ENCODE assay signal across 9 cellular contexts in the genomic region with DNA sequence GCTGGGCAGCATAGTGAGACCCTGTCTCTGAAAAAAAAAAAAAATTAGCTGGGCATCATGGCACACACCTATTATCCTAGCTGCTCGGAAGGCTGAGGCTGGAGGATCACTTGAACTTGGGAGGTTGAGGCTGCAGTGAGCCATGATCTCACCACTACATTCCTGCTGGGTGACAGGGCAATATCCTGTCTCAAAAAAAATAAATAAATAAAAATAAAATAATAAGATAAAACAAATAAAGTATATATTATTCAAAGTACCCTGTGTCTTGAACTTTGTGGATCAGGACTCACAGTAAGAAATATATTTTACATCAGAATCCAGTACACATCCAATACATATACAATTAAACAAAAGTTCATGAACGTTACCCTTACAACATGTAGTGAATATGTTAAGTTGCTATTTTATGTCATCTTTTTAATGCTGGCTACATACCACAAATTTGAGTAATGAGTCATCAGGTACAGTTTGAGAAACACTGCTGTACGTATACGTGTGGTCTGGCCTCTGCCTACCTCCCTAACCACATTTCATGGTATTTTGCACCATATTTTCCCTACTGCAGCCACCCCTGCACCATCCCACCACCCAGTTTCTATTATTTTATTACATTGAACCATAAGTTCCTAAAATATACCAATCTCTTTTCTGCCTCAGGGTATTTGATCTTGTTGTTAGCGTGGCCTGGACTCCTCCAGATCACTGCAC. TPM values are rescaled to one million over a fixed set of nuclear protein-coding genes. Genes with fewer than 3 reads are reported as not detected.
A peak's percentile ranks its signal among the peaks of the same experiment; 100 is the strongest.
DNase-seq lines count a peak whose midpoint lies in the region; TF ChIP-seq lines count a peak whose summit lies in the region.
"Had no signal": no experiment of that assay in that cellular context is flagged by ENCODE, and none has a peak within 500 bp of the region (broad histone marks: within the 10 kb centered on the region; RNA-seq: fewer than 3 reads in every experiment).

No MANE protein-coding gene starts in this region.

- H3K27me3 Mint-ChIP-seq in H9 (ENCODE audit: low read depth), result no peaks in the 10 kb centered on the region

- no peak overlapping the region for H2BK12ac ChIP-seq in H9 (ENCODE audit: insufficient read length, low read depth, low read length)

- no peak overlapping the region for H3K4me3 Mint-ChIP-seq in H9

- no peak overlapping the region for H2AK5ac ChIP-seq in H9 (ENCODE audit: insufficient read length, low read length)

- peak; percentile 29 for DNase-seq in stimulated activated naive CD4-positive, alpha-beta T cell treated with Interleukin-2 at 50 U/mL for 16 hours (lab: John Stamatoyannopoulos, UW)
- DNase-seq in stimulated activated naive CD4-positive, alpha-beta T cell (lab: John Stamatoyannopoulos, UW), result no peak
- DNase-seq in HS-5 (ENCODE audit: low read depth) (peak; percentile 86), astrocyte of the hippocampus (ENCODE audit: low read depth, low spot score) (peak; percentile 82), NCI-H187 treated with DMSO at 0.1 percent for 48 hours (lab: John Stamatoyannopoulos, UW) (no peak), stomach (no peak), H9 (no peak), Peyer's patch (no peak)
- DNase-seq: ovary had no signal

- H3K4me3 ChIP-seq in stomach (no peak overlapping the region), Peyer's patch (no peak overlapping the region)
- H3K4me3 ChIP-seq: ovary had no signal

- TF ChIP-seq CTCF in stomach (IDR thresholded peaks at IDR 0.05) (no peak), H9 (conservative IDR thresholded peaks at IDR 0.05) (no peak), Peyer's patch (IDR thresholded peaks at IDR 0.05) (no peak)

- H3K4me2 ChIP-seq in H9 (ENCODE audit: insufficient read depth, insufficient read length, low read length), result no peak overlapping the region

- no peak overlapping the region for H2BK5ac ChIP-seq in H9 (ENCODE audit: insufficient read length, low read length)

- H4K8ac ChIP-seq in H9 (replicated peaks; ENCODE audit: insufficient read length, low read depth, low read length), result no peak overlapping the region

- H3T11ph ChIP-seq in H9 (ENCODE audit: low read length), result no peak overlapping the region

- 73 to 93% (median 83%) methylated on average over 5 of the region's 5 CpGs for WGBS in stomach, 5 donors
- WGBS in H9 (ENCODE audit: extremely low coverage, insufficient read length, low lambda C conversion rate), result no CpG with 5 or more reads among the region's 5 CpGs

- no peaks in the 10 kb centered on the region for H3K79me1 ChIP-seq in H9 (ENCODE audit: insufficient read depth, low read depth, low read length, poor library complexity, severe bottlenecking)

- H3K27ac Mint-ChIP-seq in H9, result no peak overlapping the region

- H3K79me2 ChIP-seq in H9 (ENCODE audit: insufficient read depth, low read length), result peaks cover 2% of the 10 kb centered on the region; the same call in 1 of the 2 replicates

- H4K5ac ChIP-seq in H9 (ENCODE audit: insufficient read length, low read depth, low read length), result no peak overlapping the region

- no peak overlapping the region for H3K27ac ChIP-seq in stomach
- H3K27ac ChIP-seq in H9 (ENCODE audit: insufficient read length, low read depth, low read length), result no peak overlapping the region
- no peak overlapping the region for H3K27ac ChIP-seq in Peyer's patch
- H3K27ac ChIP-seq: ovary had no signal

- no peak overlapping the region for H2AFZ ChIP-seq in H9 (ENCODE audit: low read length)

- no peaks in the 10 kb centered on the region for H3K4me1 Mint-ChIP-seq in H9

- H2BK120ac ChIP-seq in H9 (ENCODE audit: low read depth, low read length, poor library complexity, severe bottlenecking), result no peak overlapping the region

- peaks cover 0 to 3% (median 0%) of the 10 kb centered on the region in 3 experiments; a peak in 3 of 7 replicates for H3K36me3 Mint-ChIP-seq in H9 (ENCODE audit: insufficient read depth in 1 of 3, low read depth in 3 of 3)

- H3K23me2 ChIP-seq in H9 (ENCODE audit: insufficient read length, low read depth, low read length, poor library complexity, severe bottlenecking), result no peaks in the 10 kb centered on the region

- no peak for TF ChIP-seq EP300 in stomach (IDR thresholded peaks at IDR 0.05)

- H3K23ac ChIP-seq in H9 (ENCODE audit: insufficient read length, low read depth, low read length), result no peak overlapping the region

- intact Hi-C loops in stomach (cut with DNase I; ENCODE audit: low total_unique reads), result no loop called here

- no peak overlapping the region for H3K18ac ChIP-seq in H9 (ENCODE audit: insufficient read length, low read depth, low read length)

- H3K27me3 ChIP-seq in stomach (no peaks in the 10 kb centered on the region), H9 (ENCODE audit: insufficient read depth, low read length) (no peaks in the 10 kb centered on the region), Peyer's patch (no peaks in the 10 kb centered on the region)
- H3K27me3 ChIP-seq: ovary had no signal

- H3K9me3 Mint-ChIP-seq in H9, result peaks cover 0 to 4% of the 10 kb centered on the region in 2 experiments; a peak in 2 of 5 replicates

- H4K20me1 ChIP-seq in H9 (ENCODE audit: control insufficient read depth, insufficient read depth, insufficient read length), result no peaks in the 10 kb centered on the region

- no peak overlapping the region for H2BK20ac ChIP-seq in H9 (ENCODE audit: low read depth, low read length, poor library complexity, severe bottlenecking)

- no peak for TF ChIP-seq POLR2A in stomach (IDR thresholded peaks at IDR 0.05)
- no peak for TF ChIP-seq POLR2A in Peyer's patch (IDR thresholded peaks at IDR 0.05)

- no peak overlapping the region for H2BK15ac ChIP-seq in H9 (ENCODE audit: low read depth, low read length)

- H3K9me3 ChIP-seq in stomach (no peaks in the 10 kb centered on the region), H9 (ENCODE audit: control insufficient read depth, low read depth, low read length) (no peaks in the 10 kb centered on the region), Peyer's patch (no peaks in the 10 kb centered on the region)
- H3K9me3 ChIP-seq: ovary had no signal

- no peak overlapping the region for H3K14ac ChIP-seq in H9 (ENCODE audit: insufficient read depth, low read length)

- H3K4me1 ChIP-seq in stomach (peaks cover 5 to 13% (median 10%) of the 10 kb centered on the region in 4 donors), H9 (ENCODE audit: insufficient read depth, low read length) (no peaks in the 10 kb centered on the region), Peyer's patch (peaks cover 0 to 11% (median 0%) of the 10 kb centered on the region in 4 donors)

- H3K56ac ChIP-seq in H9 (ENCODE audit: insufficient read length, low read depth, low read length), result no peak overlapping the region

- H3K36me3 ChIP-seq in stomach (no peaks in the 10 kb centered on the region), Peyer's patch (no peaks in the 10 kb centered on the region)
- H3K36me3 ChIP-seq: ovary had no signal

- H4K91ac ChIP-seq in H9 (ENCODE audit: insufficient read length, low read depth, low read length), result no peak overlapping the region

- H3K9ac ChIP-seq in H9 (ENCODE audit: extremely low read depth, insufficient read length, low read length), result no peak overlapping the region

- H3K4ac ChIP-seq in H9 (ENCODE audit: low read depth, low read length), result no peak overlapping the region

RNA-seq across cellular contexts. Expression of gene NME7, which starts 4.4 kb away (rescaled TPM):
- total RNA-seq in stomach (10 to 100 TPM in 2 of 5 donors, 1 to 10 TPM in 2, not detected in 1; 7.6 to 44.3 (median 14.9) TPM), H9 (2021) (13.2 and 17.0 TPM in 2 replicates), Peyer's patch (10 to 100 TPM in 1 of 4 donors, 1 to 10 TPM in 3; 3.3 to 12.7 (median 4.6) TPM)
- 10 to 100 TPM in 1 of 3 donors, 1 to 10 TPM in 2; 7.8 to 10.1 (median 7.9) TPM for polyA plus RNA-seq in stomach

RNA-seq across cellular contexts. Expression of gene BLZF1, which starts 4.8 kb away (rescaled TPM):
- 10 to 100 TPM in 4 of 5 donors, 1 to 10 TPM in 1; 8.2 to 35.8 (median 10.7) TPM for total RNA-seq in stomach
- 10 to 100 TPM in 1 of 3 donors, 1 to 10 TPM in 2; 9.1 to 11.6 (median 9.3) TPM for polyA plus RNA-seq in stomach
- 14.3 and 15.5 TPM in 2 replicates for total RNA-seq in H9 (2021)
- 10 to 100 TPM; 14.7 to 28.9 (median 20.3) TPM for total RNA-seq in Peyer's patch

Comparison
In these comparisons a context has a peak if more than half of its experiments do, and no peak if none do; other contexts are left out.
1. DNase-seq: peak in stimulated activated naive CD4-positive, alpha-beta T cell treated with Interleukin-2 at 50 U/mL for 16 hours (single experiment), HS-5 (single experiment) and astrocyte of the hippocampus (single experiment); none in stimulated activated naive CD4-positive, alpha-beta T cell (0 of 6), NCI-H187 treated with DMSO at 0.1 percent for 48 hours (single experiment), stomach (single experiment), H9 (single experiment) and Peyer's patch (0 of 3).